18 cellular contexts compared by ENCODE assay signal in the genomic region with DNA sequence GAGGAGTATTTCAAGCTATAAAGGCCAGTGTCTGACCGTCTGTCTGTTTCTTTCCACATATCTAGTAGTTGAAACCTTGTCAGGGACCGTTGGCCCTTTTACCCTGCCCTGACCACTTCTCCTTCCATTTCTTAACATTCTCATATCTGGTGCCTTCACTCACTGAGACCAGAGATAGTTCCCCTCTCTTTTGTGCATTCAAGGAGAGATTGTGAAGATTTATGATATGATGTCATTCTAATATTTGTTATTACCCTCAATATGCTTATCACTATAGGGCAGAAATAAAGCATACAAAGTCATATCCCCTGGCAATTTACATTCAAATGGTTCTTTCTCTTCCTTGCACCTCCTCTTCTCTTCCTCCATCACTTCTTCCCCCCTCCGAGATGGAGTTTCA.
"Had no signal": no experiment of that assay in that cellular context is flagged by ENCODE, and none has a peak within 500 bp of the region (broad histone marks: within the 10 kb centered on the region; RNA-seq: fewer than 3 reads in every experiment).

No MANE protein-coding gene starts in this region.

- H3K4me3 ChIP-seq: suprapubic skin had no signal

- H3K36me3 ChIP-seq: brain microvascular endothelial cell, suprapubic skin had no signal

- H3K27me3 ChIP-seq: suprapubic skin had no signal

- H3K4me1 ChIP-seq: suprapubic skin had no signal

- DNase-seq: activated CD4-positive, CD25-positive, alpha-beta regulatory T cell treated with anti-CD3 and anti-CD28 coated beads, Interleukin-2, amount 50 U/mL, for 72 hours; activated CD8-positive, alpha-beta memory T cell treated with anti-CD3 and anti-CD28 coated beads, Interleukin-2, amount 50 U/mL, for 48 hours; activated effector memory CD4-positive, alpha-beta T cell treated with Interleukin-2 at 50 U/mL for 16 hours; activated naive CD4-positive, alpha-beta T cell treated with anti-CD3 and anti-CD28 coated beads, Interleukin-2, amount 50 U/mL, for 16 hours; activated T-cell treated with anti-CD3 and anti-CD28 coated beads, Interleukin-2, amount 50 U/mL, for 48 hours; aorta; brain microvascular endothelial cell; central memory CD4-positive, alpha-beta T cell; foreskin melanocyte; hypothalamus; islet precursor cell; nucleus accumbens; posterior cingulate gyrus; stimulated activated CD4-positive, alpha-beta T cell treated with anti-CD3 and anti-CD28 coated beads, Interleukin-12 subunit alpha, Interleukin-12 subunit beta, amount 100 ng/mL, for 4 hours; stimulated activated CD4-positive, alpha-beta T cell treated with anti-CD3 and anti-CD28 coated beads, Interleukin-1b, Interleukin-23, amount 100 ng/mL, for 48 hours; stimulated activated naive CD8-positive, alpha-beta T cell treated with anti-CD3 and anti-CD28 coated beads, Interleukin-15, amount 100 ng/mL, for 72 hours had no signal

- FAIRE-seq: colon had no signal

- ATAC-seq: stimulated activated naive CD8-positive, alpha-beta T cell treated with anti-CD3 and anti-CD28 coated beads, Interleukin-15, amount 100 ng/mL, for 72 hours had no signal

- H3K9me3 ChIP-seq: suprapubic skin had no signal

- H3K27ac ChIP-seq: brain microvascular endothelial cell, suprapubic skin had no signal
